In genomic region chr3:57808961-57809608, GRCh38 we compare ENCODE assay signal across 28 cellular contexts. TPM values are rescaled to one million over a fixed set of nuclear protein-coding genes. Genes with fewer than 3 reads are reported as not detected.
A peak's percentile ranks its signal among the peaks of the same experiment; 100 is the strongest.
DNase-seq lines count a peak whose midpoint lies in the region; ATAC-seq and TF ChIP-seq lines count a peak whose summit lies in the region.
"Had no signal": no experiment of that assay in that cellular context is flagged by ENCODE, and none has a peak within 500 bp of the region (broad histone marks: within the 10 kb centered on the region; RNA-seq: fewer than 3 reads in every experiment).

No MANE protein-coding gene starts in this region.

- H3K36me3 Mint-ChIP-seq in MCF 10A (ENCODE audit: insufficient read depth, unreplicated experiment) (no peaks in the 10 kb centered on the region), endodermal cell (ENCODE audit: low read depth) (no peaks in the 10 kb centered on the region)
- peaks cover 2% of the 10 kb centered on the region for H3K36me3 Mint-ChIP-seq in T-helper 2 cell treated with Interferon-gamma antibody and Interleukin-4, amounts not matched to agents 5 μg/mL and 100 μg/mL, for 36 hours (ENCODE audit: low read depth)

- H3K36me3 ChIP-seq in breast epithelium (no peaks in the 10 kb centered on the region), IMR-90 (ENCODE audit: control insufficient read depth, insufficient read depth, low read length) (no peaks in the 10 kb centered on the region), endodermal cell (ENCODE audit: control insufficient read depth, insufficient read depth, low read length) (no peaks in the 10 kb centered on the region), neuronal stem cell (replicated peaks in 1 of 2; ENCODE audit: control insufficient read depth in 2 of 2, insufficient read depth in 2 of 2, low read length in 2 of 2) (no peaks in the 10 kb centered on the region)

- H2BK120ac ChIP-seq in IMR-90 (ENCODE audit: low read depth, low read length) = no peak overlapping the region
- no peak overlapping the region for H2BK120ac ChIP-seq in neuronal stem cell (ENCODE audit: low read depth, low read length)

- H2BK15ac ChIP-seq in IMR-90 (ENCODE audit: low read depth, low read length) (no peak overlapping the region), neuronal stem cell (ENCODE audit: low read length) (no peak overlapping the region)

- H3K27me3 ChIP-seq in breast epithelium = no peaks in the 10 kb centered on the region
- H3K27me3 ChIP-seq in IMR-90 (ENCODE audit: control insufficient read depth, insufficient read depth, low read length) = no peaks in the 10 kb centered on the region
- H3K27me3 ChIP-seq in endodermal cell (ENCODE audit: control insufficient read depth, insufficient read depth, low read length, poor library complexity, severe bottlenecking) = no peaks in the 10 kb centered on the region
- no peaks in the 10 kb centered on the region for H3K27me3 ChIP-seq in neuronal stem cell (ENCODE audit: control insufficient read depth in 3 of 3, insufficient read depth in 3 of 3, low read depth in 1 of 3, low read length in 3 of 3)
- no peaks in the 10 kb centered on the region for H3K27me3 ChIP-seq in dorsolateral prefrontal cortex

- ATAC-seq in IMR-90 (ENCODE audit: low read depth) = no peak
- ATAC-seq: CD8-positive, alpha-beta T cell; GM12878; Panc1 had no signal

- H2AK9ac ChIP-seq in IMR-90 (replicated peaks; ENCODE audit: low read depth, low read length, poor library complexity) = no peak overlapping the region

- H4K8ac ChIP-seq in IMR-90 (ENCODE audit: low read depth in 2 of 2, low read length in 2 of 2) (no peak overlapping the region), neuronal stem cell (ENCODE audit: low read depth, low read length) (no peak overlapping the region)

- H4K20me1 ChIP-seq in IMR-90 (ENCODE audit: insufficient read depth, low read length) = peaks cover 38% of the 10 kb centered on the region

- H3K27ac Mint-ChIP-seq in MCF 10A (ENCODE audit: low read depth, unreplicated experiment) (peak overlapping the region; percentile 85), endodermal cell (peak overlapping the region; percentile 32)
- H3K27ac Mint-ChIP-seq in T-helper 2 cell treated with Interferon-gamma antibody and Interleukin-4, amounts not matched to agents 5 μg/mL and 100 μg/mL, for 36 hours = no peak overlapping the region
- H3K27ac Mint-ChIP-seq: B cell; CD8-positive, alpha-beta T cell had no signal

- no CpG with 5 or more reads among the region's 8 CpGs for WGBS in IMR-90 (ENCODE audit: extremely low coverage in 2 of 2, insufficient read length in 1 of 2), 2 experiments
- WGBS in endodermal cell (ENCODE audit: insufficient coverage in 1 of 2, insufficient read length in 1 of 2), 2 experiments = 95 to 100% methylated on average over 3 to 8 of the region's 8 CpGs
- WGBS in neuronal stem cell (ENCODE audit: extremely low coverage in 2 of 2, insufficient read length in 2 of 2, insufficient replicate concordance in 1 of 2), 2 donors = no CpG with 5 or more reads among the region's 8 CpGs

- H2BK12ac ChIP-seq in neuronal stem cell (ENCODE audit: low read length) = no peak overlapping the region

- no peaks in the 10 kb centered on the region for H3K9me3 Mint-ChIP-seq in MCF 10A (ENCODE audit: unreplicated experiment)
- H3K9me3 Mint-ChIP-seq in endodermal cell = no peaks in the 10 kb centered on the region
- H3K9me3 Mint-ChIP-seq in T-helper 2 cell treated with Interferon-gamma antibody and Interleukin-4, amounts not matched to agents 5 μg/mL and 100 μg/mL, for 36 hours = no peaks in the 10 kb centered on the region

- intact Hi-C loops in MCF 10A (cut with micrococcal nuclease) = no loop called here
- intact Hi-C loops in breast epithelium (cut with DNase I; ENCODE audit: low total_unique reads) = no loop called here
- intact Hi-C loops in IMR-90 (cut with micrococcal nuclease) = no loop called here
- intact Hi-C loops in dorsolateral prefrontal cortex (cut with DNase I) = no loop called here

- POLR2A ChIA-PET in MCF 10A (lab: Yijun Ruan, JAX) = interaction anchor here (2.2 kb wide), 1 partner anchor 50 kb away, joined by 6 read pairs; no protein-coding TSS in a partner anchor
- POLR2A ChIA-PET in IMR-90 (lab: Charles Lee; ENCODE audit: unreplicated experiment) = no interaction called here

- CTCF ChIA-PET in MCF 10A (lab: Yijun Ruan, JAX) (no interaction called here), IMR-90 (lab: Yijun Ruan, JAX) (no interaction called here)

- no peak overlapping the region for H3K4me3 Mint-ChIP-seq in MCF 10A (ENCODE audit: unreplicated experiment)
- no peak overlapping the region for H3K4me3 Mint-ChIP-seq in endodermal cell
- H3K4me3 Mint-ChIP-seq in T-helper 2 cell treated with Interferon-gamma antibody and Interleukin-4, amounts not matched to agents 5 μg/mL and 100 μg/mL, for 36 hours = no peak overlapping the region
- H3K4me3 Mint-ChIP-seq: B cell; CD8-positive, alpha-beta T cell had no signal

- H2BK20ac ChIP-seq in IMR-90 (ENCODE audit: low read depth, low read length) = no peak overlapping the region

- BruUV-seq in MCF 10A (replicated peaks; lab: Mats Ljungman, UMichigan) (no TSS peak), IMR-90 (replicated peaks; lab: Mats Ljungman, UMichigan) (no TSS peak)

- no peak overlapping the region for H4K5ac ChIP-seq in IMR-90 (ENCODE audit: low read depth, low read length)

- H3K27ac ChIP-seq in breast epithelium (no peak overlapping the region), IMR-90 (ENCODE audit: insufficient read depth, low read length) (no peak overlapping the region), endodermal cell (ENCODE audit: low read depth, low read length) (no peak overlapping the region), neuronal stem cell (replicated peaks; ENCODE audit: low read length) (no peak overlapping the region), dorsolateral prefrontal cortex (no peak overlapping the region)
- H3K27ac ChIP-seq: 22Rv1, C4-2B, HL-60 had no signal

- no peaks in the 10 kb centered on the region for H3K9me3 ChIP-seq in breast epithelium
- H3K9me3 ChIP-seq in IMR-90 (ENCODE audit: control insufficient read depth, insufficient read depth, low read length) = no peaks in the 10 kb centered on the region
- H3K9me3 ChIP-seq in endodermal cell (ENCODE audit: control insufficient read depth, low read length) = peaks cover 6% of the 10 kb centered on the region
- H3K9me3 ChIP-seq in neuronal stem cell (replicated peaks in 1 of 2; ENCODE audit: control insufficient read depth in 2 of 2, insufficient read depth in 1 of 2, low read depth in 1 of 2, low read length in 2 of 2) = peaks cover 0 to 4% of the 10 kb centered on the region in 2 donors
- H3K9me3 ChIP-seq: Caco-2 had no signal

- H3K79me1 ChIP-seq in IMR-90 (ENCODE audit: low read depth in 1 of 2, low read length in 2 of 2) (peaks cover 23 to 57% of the 10 kb centered on the region in 2 experiments), neuronal stem cell (ENCODE audit: low read depth, low read length) (peaks cover 8% of the 10 kb centered on the region)

- H3K4me3 ChIP-seq in breast epithelium (no peak overlapping the region), IMR-90 (ENCODE audit: insufficient read depth, low read depth, low read length) (no peak overlapping the region), endodermal cell (ENCODE audit: low read length) (no peak overlapping the region), neuronal stem cell (ENCODE audit: low read length in 2 of 2) (no peak overlapping the region), dorsolateral prefrontal cortex (no peak overlapping the region)
- H3K4me3 ChIP-seq: GM12878, K562 had no signal

- no peaks in the 10 kb centered on the region for H3K27me3 Mint-ChIP-seq in MCF 10A (ENCODE audit: insufficient read depth, unreplicated experiment)
- no peaks in the 10 kb centered on the region for H3K27me3 Mint-ChIP-seq in endodermal cell (ENCODE audit: insufficient read depth)
- no peaks in the 10 kb centered on the region for H3K27me3 Mint-ChIP-seq in T-helper 2 cell treated with Interferon-gamma antibody and Interleukin-4, amounts not matched to agents 5 μg/mL and 100 μg/mL, for 36 hours (ENCODE audit: low read depth)
- H3K27me3 Mint-ChIP-seq: B cell had no signal

- H3K56ac ChIP-seq in IMR-90 (ENCODE audit: extremely low read depth, insufficient read depth, low read length) = no peak overlapping the region

- DNase-seq in MCF 10A (ENCODE audit: unreplicated experiment) = no peak
- no peak for DNase-seq in breast epithelium (ENCODE audit: low spot score in 2 of 2)
- DNase-seq in IMR-90 = no peak
- DNase-seq in endodermal cell = no peak
- no peak for DNase-seq in neuronal stem cell (ENCODE audit: low spot score)
- DNase-seq in dorsolateral prefrontal cortex = no peak
- no peak for DNase-seq in T-helper 2 cell treated with Interferon-gamma antibody and Interleukin-4, amounts not matched to agents 5 μg/mL and 100 μg/mL, for 36 hours (ENCODE audit: low spot score)
- no peak for DNase-seq in DMS79 (lab: John Stamatoyannopoulos, UW)
- DNase-seq: Caco-2; CD8-positive, alpha-beta T cell; EL; GDM1; GOT3; Kasumi-1; NCI-H1105 treated with DMSO at 0.1 percent for 48 hours; NCI-H2081; NCI-H2171; NCI-H226; NCI-H510A; NCI-H69; SK-N-SH had no signal

- no peak overlapping the region for H3K4ac ChIP-seq in IMR-90 (ENCODE audit: low read depth, low read length)
- H3K4ac ChIP-seq in neuronal stem cell (ENCODE audit: low read length) = no peak overlapping the region

- H3K4me1 ChIP-seq in breast epithelium = no peaks in the 10 kb centered on the region
- no peaks in the 10 kb centered on the region for H3K4me1 ChIP-seq in IMR-90 (ENCODE audit: control insufficient read depth, insufficient read depth, low read length)
- H3K4me1 ChIP-seq in endodermal cell (ENCODE audit: control insufficient read depth, insufficient read depth, low read length) = no peaks in the 10 kb centered on the region
- no peaks in the 10 kb centered on the region for H3K4me1 ChIP-seq in neuronal stem cell (ENCODE audit: control insufficient read depth in 2 of 2, insufficient read depth in 1 of 2, low read depth in 1 of 2, low read length in 2 of 2)

- TF ChIP-seq POLR2A in breast epithelium (IDR thresholded peaks at IDR 0.05) (no peak), IMR-90 (IDR thresholded peaks at IDR 0.05; ENCODE audit: low read depth, low read length) (no peak)

- in situ Hi-C loops in IMR-90 (cut with MboI; ENCODE audit: low sequenced_read_pairs) = no loop called here

- H3K4me1 Mint-ChIP-seq in MCF 10A (ENCODE audit: insufficient read depth, unreplicated experiment) (peaks cover 39% of the 10 kb centered on the region), endodermal cell (peaks cover 31% of the 10 kb centered on the region)
- H3K4me1 Mint-ChIP-seq in T-helper 2 cell treated with Interferon-gamma antibody and Interleukin-4, amounts not matched to agents 5 μg/mL and 100 μg/mL, for 36 hours (ENCODE audit: low read depth) = peaks cover 28% of the 10 kb centered on the region

- no peak for TF ChIP-seq RAD21 in IMR-90 (IDR thresholded peaks at IDR 0.05; ENCODE audit: low read length)

- H3K9me1 ChIP-seq in IMR-90 (ENCODE audit: insufficient read depth, low read length) = peaks cover 16% of the 10 kb centered on the region

- no peak overlapping the region for H2AK5ac ChIP-seq in IMR-90 (ENCODE audit: low read depth, low read length)
- H2AK5ac ChIP-seq in neuronal stem cell (ENCODE audit: low read depth, low read length) = no peak overlapping the region

- H4K91ac ChIP-seq in IMR-90 (ENCODE audit: insufficient read depth, low read depth, low read length) (no peak overlapping the region), neuronal stem cell (ENCODE audit: low read depth, low read length, poor library complexity) (no peak overlapping the region)

- no peak overlapping the region for H3K23ac ChIP-seq in IMR-90 (ENCODE audit: low read depth, low read length)
- H3K23ac ChIP-seq in neuronal stem cell (ENCODE audit: low read depth, low read length, poor library complexity) = peak overlapping the region; percentile 85

- H3K4me2 ChIP-seq in IMR-90 (ENCODE audit: low read depth, low read length) = no peak overlapping the region
- H3K4me2 ChIP-seq in neuronal stem cell (ENCODE audit: insufficient read depth, low read length, poor library complexity, severe bottlenecking) = no peak overlapping the region
- H3K4me2 ChIP-seq: SK-N-SH had no signal

- dilution Hi-C loops in IMR-90 (cut with HindIII; ENCODE audit: low sequenced_read_pairs, unreplicated experiment) = no loop called here

- no peak overlapping the region for H3K14ac ChIP-seq in IMR-90 (replicated peaks; ENCODE audit: low read depth, low read length)
- peak overlapping the region; percentile 47 for H3K14ac ChIP-seq in neuronal stem cell (ENCODE audit: low read length)

- peak overlapping the region; percentile 23 for H2AFZ ChIP-seq in IMR-90 (replicated peaks; ENCODE audit: low read length, poor library complexity)
- no peak overlapping the region for H2AFZ ChIP-seq in neuronal stem cell (ENCODE audit: low read length)

- H3K18ac ChIP-seq in IMR-90 (ENCODE audit: low read depth, low read length) (no peak overlapping the region), neuronal stem cell (ENCODE audit: low read length) (peak overlapping the region; percentile 66)

- H2BK5ac ChIP-seq in IMR-90 (ENCODE audit: low read depth, low read length, poor library complexity, severe bottlenecking) = no peak overlapping the region
- no peak overlapping the region for H2BK5ac ChIP-seq in neuronal stem cell (ENCODE audit: low read length)

- TF ChIP-seq CTCF in MCF 10A (IDR thresholded peaks at IDR 0.05; ENCODE audit: unreplicated experiment) (no peak), breast epithelium (IDR thresholded peaks at IDR 0.05) (no peak), IMR-90 (conservative IDR thresholded peaks at IDR 0.05; ENCODE audit: low read depth, low read length) (no peak), endodermal cell (conservative IDR thresholded peaks at IDR 0.05) (no peak), dorsolateral prefrontal cortex (IDR thresholded peaks at IDR 0.05 in 54 of 56, conservative IDR thresholded peaks at IDR 0.05 in 2 of 56; ENCODE audit: low read depth in 1 of 56, partially characterized antibody in 56 of 56) (no peak)

- H3K9ac ChIP-seq in IMR-90 (ENCODE audit: low read depth, low read length) (no peak overlapping the region), endodermal cell (ENCODE audit: extremely low read depth, low read length, poor library complexity, severe bottlenecking) (no peak overlapping the region), neuronal stem cell (ENCODE audit: low read depth, low read length, poor library complexity) (peak overlapping the region; percentile 34)
- H3K9ac ChIP-seq: SK-N-SH had no signal

RNA-seq across cellular contexts. Expression of gene SLMAP, which starts 53.0 kb away (rescaled TPM):
- total RNA-seq in MCF 10A (2022) (71.0 and 77.9 TPM in 2 replicates), breast epithelium (100 to 1,000 TPM in 1 of 3 donors, 10 to 100 TPM in 2; 41.3 to 105 (median 83.6) TPM), IMR-90 (2012; rRNA removed) (26.5 and 32.2 TPM in 2 replicates), endodermal cell (10 to 100 TPM; 64.8 to 65.7 TPM), dorsolateral prefrontal cortex (100 to 1,000 TPM in 1 of 120 experiments, 10 to 100 TPM in 119; 48.2 to 101 (median 69.5) TPM)
- polyA plus RNA-seq in IMR-90 (2012; rRNA removed) = 14.1 and 15.5 TPM in 2 replicates
- polyA plus RNA-seq in IMR-90 (2012; cell fraction: cytosol; rRNA removed) = 5.0 and 19.4 TPM in 2 replicates
- polyA plus RNA-seq in IMR-90 (2012; cell fraction: nucleus; rRNA removed; ENCODE audit: low replicate concordance) = 10.6 and 24.7 TPM in 2 replicates
- 26.8 TPM for polyA plus RNA-seq in endodermal cell (2013, experiment 1 of 2)
- 28.7 TPM for polyA plus RNA-seq in endodermal cell (2013, experiment 2 of 2)
- 22.4 TPM for polyA plus RNA-seq in neuronal stem cell (2013, experiment 1 of 2)
- polyA plus RNA-seq in neuronal stem cell (2013, experiment 2 of 2) = 24.4 TPM
